8 cellular contexts compared by ENCODE assay signal in the genomic region with DNA sequence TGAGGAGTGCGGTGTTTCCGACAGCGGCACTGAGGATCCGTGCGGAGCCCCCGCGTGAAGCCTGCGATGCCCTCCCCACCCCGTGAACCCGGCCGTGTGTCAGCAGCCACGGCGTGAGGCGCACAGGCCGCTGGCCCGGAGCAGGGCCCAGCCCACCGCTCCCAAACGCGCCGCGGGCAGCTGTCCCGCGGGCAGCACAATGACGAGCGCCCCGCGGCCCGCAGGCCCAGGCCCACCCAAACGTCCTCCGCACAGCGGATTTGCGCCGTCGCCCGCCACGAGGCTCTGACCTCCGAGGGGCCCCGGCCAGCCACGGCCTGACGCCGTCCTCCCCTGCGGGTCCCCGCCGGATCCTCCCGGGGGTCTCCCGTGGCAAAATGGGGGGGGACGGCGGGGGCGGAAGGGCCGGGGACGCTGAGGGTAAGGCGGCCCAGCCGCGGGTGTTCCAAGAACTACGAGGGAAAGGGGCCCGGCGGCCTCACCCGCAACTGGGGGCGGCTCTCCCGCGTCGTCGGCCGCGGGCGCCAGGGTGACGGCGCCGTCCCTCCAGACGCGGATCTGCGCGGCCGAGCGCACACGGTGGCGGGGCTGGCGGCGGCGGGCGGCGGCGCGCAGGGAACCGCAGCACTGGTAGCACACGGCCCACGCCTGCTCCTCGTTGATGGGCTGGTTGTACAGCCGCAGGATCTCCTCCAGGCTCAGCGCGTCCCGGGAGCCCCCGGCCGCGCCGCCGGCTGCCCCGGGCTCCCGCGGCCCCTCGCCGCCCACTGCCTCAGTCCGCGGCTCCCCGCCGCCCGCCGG. TPM values are rescaled to one million over a fixed set of nuclear protein-coding genes. Genes with fewer than 3 reads are reported as not detected.
DNase-seq lines count a peak whose midpoint lies in the region; ATAC-seq, FAIRE-seq and TF ChIP-seq lines count a peak whose summit lies in the region.

No MANE protein-coding gene starts in this region.

- peak; percentile 38 for ATAC-seq in GM21619 (IDR thresholded peaks at IDR 0.05; ENCODE audit: unreplicated experiment)
- ATAC-seq in foreskin keratinocyte = peak; percentile 75

- H2AFZ ChIP-seq in KMS-11 (ENCODE audit: low read depth) = peak overlapping the region; percentile 60
- peak overlapping the region; percentile 87 for H2AFZ ChIP-seq in neural progenitor cell (replicated peaks)

- FAIRE-seq in HTR-8/SVneo (lab: Jason Lieb, UNC) = no peak

- H3K4me3 ChIP-seq in KMS-11 (IDR thresholded peaks at IDR 0.05; ENCODE audit: insufficient read depth, low read depth, low read length) = no peak overlapping the region
- H3K4me3 ChIP-seq in neural progenitor cell = peak overlapping the region; percentile 76

- H3K4me1 ChIP-seq in KMS-11 (ENCODE audit: low read depth, poor library complexity, severe bottlenecking) (peaks cover 34% of the 10 kb centered on the region), foreskin keratinocyte (peaks cover 5% of the 10 kb centered on the region), neural progenitor cell (peaks cover 14% of the 10 kb centered on the region)

- H3K4me2 ChIP-seq in KMS-11 = peak overlapping the region; percentile 84
- H3K4me2 ChIP-seq in neural progenitor cell = peak overlapping the region; percentile 96

- H3K36me3 Mint-ChIP-seq in activated T-helper 2 cell treated with anti-CD3 and anti-CD28 coated beads, Interferon-gamma antibody, Interleukin-2, Interleukin-4, amounts not matched to agents 10 μg/mL and 5 μg/mL and 100 μg/mL, durations not matched to agents 14 hours and 24 hours and 36 hours (ENCODE audit: low read depth) = peaks cover 12% of the 10 kb centered on the region
- no peaks in the 10 kb centered on the region for H3K36me3 Mint-ChIP-seq in neural progenitor cell

- H3K79me2 ChIP-seq in KMS-11 (ENCODE audit: insufficient read depth, low read depth) = peaks cover 21% of the 10 kb centered on the region; the same call in 1 of the 2 replicates
- H3K79me2 ChIP-seq in neural progenitor cell (ENCODE audit: low read depth) = peaks cover 31% of the 10 kb centered on the region

- H3K4me3 Mint-ChIP-seq in activated T-helper 2 cell treated with anti-CD3 and anti-CD28 coated beads, Interferon-gamma antibody, Interleukin-2, Interleukin-4, amounts not matched to agents 10 μg/mL and 5 μg/mL and 100 μg/mL, durations not matched to agents 14 hours and 24 hours and 36 hours (ENCODE audit: low read depth) = peak overlapping the region; percentile 85
- peak overlapping the region; percentile 91 for H3K4me3 Mint-ChIP-seq in neural progenitor cell

- no peaks in the 10 kb centered on the region for H3K9me3 ChIP-seq in neural progenitor cell (ENCODE audit: low read depth)

- H3K27ac ChIP-seq in KMS-11 = no peak overlapping the region
- peak overlapping the region; percentile 62 for H3K27ac ChIP-seq in foreskin keratinocyte
- no peak overlapping the region for H3K27ac ChIP-seq in neural progenitor cell

- H3K27me3 Mint-ChIP-seq in activated T-helper 2 cell treated with anti-CD3 and anti-CD28 coated beads, Interferon-gamma antibody, Interleukin-2, Interleukin-4, amounts not matched to agents 10 μg/mL and 5 μg/mL and 100 μg/mL, durations not matched to agents 14 hours and 24 hours and 36 hours (ENCODE audit: low read depth) = peaks cover 6% of the 10 kb centered on the region
- H3K27me3 Mint-ChIP-seq in neural progenitor cell (ENCODE audit: insufficient read depth, low read depth) = peaks cover 9% of the 10 kb centered on the region

- H4K20me1 ChIP-seq in KMS-11 (ENCODE audit: insufficient read depth) (no peaks in the 10 kb centered on the region), neural progenitor cell (ENCODE audit: low read depth) (peaks cover 24% of the 10 kb centered on the region)

- H3K27ac Mint-ChIP-seq in activated T-helper 2 cell treated with anti-CD3 and anti-CD28 coated beads, Interferon-gamma antibody, Interleukin-2, Interleukin-4, amounts not matched to agents 10 μg/mL and 5 μg/mL and 100 μg/mL, durations not matched to agents 14 hours and 24 hours and 36 hours = peak overlapping the region; percentile 69
- no peak overlapping the region for H3K27ac Mint-ChIP-seq in neural progenitor cell

- H3K4me1 Mint-ChIP-seq in activated T-helper 2 cell treated with anti-CD3 and anti-CD28 coated beads, Interferon-gamma antibody, Interleukin-2, Interleukin-4, amounts not matched to agents 10 μg/mL and 5 μg/mL and 100 μg/mL, durations not matched to agents 14 hours and 24 hours and 36 hours (ENCODE audit: low read depth) = peaks cover 34% of the 10 kb centered on the region
- peaks cover 32% of the 10 kb centered on the region for H3K4me1 Mint-ChIP-seq in neural progenitor cell

- intact Hi-C loops in activated T-helper 2 cell treated with anti-CD3 and anti-CD28 coated beads, Interferon-gamma antibody, Interleukin-2, Interleukin-4, amounts not matched to agents 10 μg/mL and 5 μg/mL and 100 μg/mL, durations not matched to agents 14 hours and 24 hours and 36 hours (cut with micrococcal nuclease) = loop anchor here (5.0 kb wide), 3 partner anchors 250 to 385 kb away; partner anchors contain the start of gene PRELID3A

- TF ChIP-seq CTCF in KMS-11 (conservative IDR thresholded peaks at IDR 0.05; ENCODE audit: low read depth, low read length) (no peak), foreskin keratinocyte (conservative IDR thresholded peaks at IDR 0.05) (no peak), neural progenitor cell (IDR thresholded peaks at IDR 0.05) (no peak)

- no peaks in the 10 kb centered on the region for H3K27me3 ChIP-seq in KMS-11 (ENCODE audit: insufficient read depth, low read depth)
- no peaks in the 10 kb centered on the region for H3K27me3 ChIP-seq in foreskin keratinocyte
- H3K27me3 ChIP-seq in neural progenitor cell = peaks cover 38% of the 10 kb centered on the region

- peak; percentile 76 for DNase-seq in GM03348 (ENCODE audit: low spot score)
- no peak for DNase-seq in activated T-helper 2 cell treated with anti-CD3 and anti-CD28 coated beads, Interferon-gamma antibody, Interleukin-2, Interleukin-4, amounts not matched to agents 10 μg/mL and 5 μg/mL and 100 μg/mL, durations not matched to agents 14 hours and 24 hours and 36 hours (ENCODE audit: low spot score)
- DNase-seq in foreskin keratinocyte = no peak
- DNase-seq in neural progenitor cell (ENCODE audit: low spot score) = peak; percentile 68
- no peak for DNase-seq in NCI-H524 treated with DMSO at 0.1 percent for 48 hours (lab: John Stamatoyannopoulos, UW)
- no peak for DNase-seq in HTR-8/SVneo (ENCODE audit: insufficient read length, low spot score)

- no peaks in the 10 kb centered on the region for H3K9me3 Mint-ChIP-seq in activated T-helper 2 cell treated with anti-CD3 and anti-CD28 coated beads, Interferon-gamma antibody, Interleukin-2, Interleukin-4, amounts not matched to agents 10 μg/mL and 5 μg/mL and 100 μg/mL, durations not matched to agents 14 hours and 24 hours and 36 hours
- no peaks in the 10 kb centered on the region for H3K9me3 Mint-ChIP-seq in neural progenitor cell

- no peaks in the 10 kb centered on the region for H3K36me3 ChIP-seq in KMS-11 (ENCODE audit: insufficient read depth)
- H3K36me3 ChIP-seq in neural progenitor cell = no peaks in the 10 kb centered on the region

- peak overlapping the region; percentile 20; the same call in 1 of the 2 replicates for H3K9ac ChIP-seq in KMS-11
- peak overlapping the region; percentile 21 for H3K9ac ChIP-seq in neural progenitor cell

- peaks cover 20% of the 10 kb centered on the region for H3F3A ChIP-seq in neural progenitor cell (ENCODE audit: low read depth)

RNA-seq across cellular contexts. Expression of gene SPIRE1, which starts 0.7 kb away (rescaled TPM):
- 16.5 and 19.0 TPM in 2 replicates for total RNA-seq in activated T-helper 2 cell treated with anti-CD3 and anti-CD28 coated beads, Interferon-gamma antibody, Interleukin-2, Interleukin-4, amounts not matched to agents 10 μg/mL and 5 μg/mL and 100 μg/mL, durations not matched to agents 14 hours and 24 hours and 36 hours
- total RNA-seq in foreskin keratinocyte (19.7 and 20.9 TPM in 2 replicates), neural progenitor cell (ENCODE audit: low replicate concordance) (12.2 and 18.4 TPM in 2 replicates)
- polyA plus RNA-seq in foreskin keratinocyte = 4.1 and 4.8 TPM in 2 replicates

RNA-seq across cellular contexts. Expression of gene CEP76, which starts 45.3 kb away (rescaled TPM):
- total RNA-seq in activated T-helper 2 cell treated with anti-CD3 and anti-CD28 coated beads, Interferon-gamma antibody, Interleukin-2, Interleukin-4, amounts not matched to agents 10 μg/mL and 5 μg/mL and 100 μg/mL, durations not matched to agents 14 hours and 24 hours and 36 hours = 14.5 and 17.6 TPM in 2 replicates
- total RNA-seq in foreskin keratinocyte (7.9 and 9.0 TPM in 2 replicates), neural progenitor cell (ENCODE audit: low replicate concordance) (24.3 and 44.8 TPM in 2 replicates)
- 4.2 and 4.9 TPM in 2 replicates for polyA plus RNA-seq in foreskin keratinocyte

RNA-seq across cellular contexts. Expression of gene PSMG2, which starts 45.6 kb away (rescaled TPM):
- total RNA-seq in activated T-helper 2 cell treated with anti-CD3 and anti-CD28 coated beads, Interferon-gamma antibody, Interleukin-2, Interleukin-4, amounts not matched to agents 10 μg/mL and 5 μg/mL and 100 μg/mL, durations not matched to agents 14 hours and 24 hours and 36 hours = 105 and 107 TPM in 2 replicates
- total RNA-seq in foreskin keratinocyte (89.8 and 91.4 TPM in 2 replicates), neural progenitor cell (ENCODE audit: low replicate concordance) (69.4 and 96.8 TPM in 2 replicates)
- 73.8 and 84.1 TPM in 2 replicates for polyA plus RNA-seq in foreskin keratinocyte

Comparison
In these comparisons a context has a peak if more than half of its experiments do, and no peak if none do; other contexts are left out.
1. DNase-seq: peak in GM03348 (single experiment) and neural progenitor cell (single experiment); none in activated T-helper 2 cell treated with anti-CD3 and anti-CD28 coated beads, Interferon-gamma antibody, Interleukin-2, Interleukin-4, amounts not matched to agents 10 μg/mL and 5 μg/mL and 100 μg/mL, durations not matched to agents 14 hours and 24 hours and 36 hours (single experiment), foreskin keratinocyte (0 of 2), NCI-H524 treated with DMSO at 0.1 percent for 48 hours (single experiment) and HTR-8/SVneo (single experiment).